12 cellular contexts compared by ENCODE assay signal in genomic region chr7:45575501-45576248, GRCh38. TPM values are rescaled to one million over a fixed set of nuclear protein-coding genes. Genes with fewer than 3 reads are reported as not detected.
A peak's percentile ranks its signal among the peaks of the same experiment; 100 is the strongest.
DNase-seq lines count a peak whose midpoint lies in the region; ATAC-seq and TF ChIP-seq lines count a peak whose summit lies in the region.
"Had no signal": no experiment of that assay in that cellular context is flagged by ENCODE, and none has a peak within 500 bp of the region (broad histone marks: within the 10 kb centered on the region; RNA-seq: fewer than 3 reads in every experiment).

No MANE protein-coding gene starts in this region.

- intact Hi-C loops in esophagus muscularis mucosa (cut with DNase I) = no loop called here

- peaks cover 22 to 31% (median 28%) of the 10 kb centered on the region in 11 experiments for H3K27me3 ChIP-seq in BLaER1 treated with 17β-estradiol and CSF1 and Interleukin-3, amounts not matched to agents 10 nM and 100 nM
- H3K27me3 ChIP-seq in HAP-1 (ENCODE audit: low read depth) (peaks cover 20% of the 10 kb centered on the region), esophagus muscularis mucosa (peaks cover 0 to 62% (median 10%) of the 10 kb centered on the region in 4 donors), neuron (ENCODE audit: insufficient read depth, low read length) (peaks cover 34% of the 10 kb centered on the region)

- TF ChIP-seq CTCF in esophagus muscularis mucosa (IDR thresholded peaks at IDR 0.05) = no peak

- ATAC-seq in HG03095 (IDR thresholded peaks at IDR 0.05; ENCODE audit: unreplicated experiment) = no peak
- ATAC-seq in HG03135 (IDR thresholded peaks at IDR 0.05; ENCODE audit: unreplicated experiment) = no peak

- H3K36me3 ChIP-seq in BLaER1 treated with 17β-estradiol and CSF1 and Interleukin-3, amounts not matched to agents 10 nM and 100 nM = no peaks in the 10 kb centered on the region
- H3K36me3 ChIP-seq in HAP-1 (replicated peaks) = no peaks in the 10 kb centered on the region
- no peaks in the 10 kb centered on the region for H3K36me3 ChIP-seq in esophagus muscularis mucosa
- H3K36me3 ChIP-seq in neuron (ENCODE audit: insufficient read depth, low read length) = no peaks in the 10 kb centered on the region

- WGBS in esophagus muscularis mucosa = 24% methylated on average over 14 of the region's 36 CpGs

- H2AFZ ChIP-seq in neuron (ENCODE audit: low read depth, low read length) = no peak overlapping the region

- no peaks in the 10 kb centered on the region; a peak in 2 of 22 replicates for H4K20me1 ChIP-seq in BLaER1 treated with 17β-estradiol and CSF1 and Interleukin-3, amounts not matched to agents 10 nM and 100 nM

- peak overlapping the region in 2 of 11 experiments; percentile 76 to 77; a peak in 2 of 22 replicates for H3K9ac ChIP-seq in BLaER1 treated with 17β-estradiol and CSF1 and Interleukin-3, amounts not matched to agents 10 nM and 100 nM

- H3K4me1 ChIP-seq in BLaER1 treated with 17β-estradiol and CSF1 and Interleukin-3, amounts not matched to agents 10 nM and 100 nM = peaks cover 4 to 30% (median 11%) of the 10 kb centered on the region in 10 experiments
- H3K4me1 ChIP-seq in HAP-1 = no peaks in the 10 kb centered on the region
- peaks cover 11 to 24% (median 22%) of the 10 kb centered on the region in 4 donors for H3K4me1 ChIP-seq in esophagus muscularis mucosa
- H3K4me1 ChIP-seq in neuron (ENCODE audit: insufficient read depth, low read length) = peaks cover 18% of the 10 kb centered on the region

- in situ Hi-C loops in HAP-1 (cut with MboI; ENCODE audit: low sequenced_read_pairs) = no loop called here

- H3K4me3 ChIP-seq in BLaER1 treated with 17β-estradiol and CSF1 and Interleukin-3, amounts not matched to agents 10 nM and 100 nM = peak overlapping the region; percentile 53 to 72 (median 64); a peak in 13 of 20 replicates
- peak overlapping the region; percentile 31; the same call in 1 of the 2 replicates for H3K4me3 ChIP-seq in HAP-1
- peak overlapping the region; percentile 55 to 67 (median 60) for H3K4me3 ChIP-seq in esophagus muscularis mucosa
- peak overlapping the region; percentile 74 for H3K4me3 ChIP-seq in neuron (ENCODE audit: low read length)

- no peak for TF ChIP-seq EP300 in esophagus muscularis mucosa (IDR thresholded peaks at IDR 0.05)

- peaks cover 0 to 22% (median 12%) of the 10 kb centered on the region in 11 experiments; a peak in 11 of 22 replicates for H3K9me3 ChIP-seq in BLaER1 treated with 17β-estradiol and CSF1 and Interleukin-3, amounts not matched to agents 10 nM and 100 nM (replicated peaks in 1 of 11)
- H3K9me3 ChIP-seq in HAP-1 (no peaks in the 10 kb centered on the region), esophagus muscularis mucosa (no peaks in the 10 kb centered on the region), neuron (ENCODE audit: low read length) (no peaks in the 10 kb centered on the region)

- DNase-seq in HAP-1 (ENCODE audit: low spot score in 2 of 2) = no peak
- no peak for DNase-seq in esophagus muscularis mucosa (ENCODE audit: extremely low spot score)
- no peak for DNase-seq in KG1 (lab: John Stamatoyannopoulos, UW)
- no peak for DNase-seq in hippocampal formation (lab: John Stamatoyannopoulos, UW)
- DNase-seq: activated naive CD8-positive, alpha-beta T cell treated with anti-CD3 and anti-CD28 coated beads for 36 hours; erythroblast; HCEC 1CT; T1000 had no signal

- H3K27ac ChIP-seq in BLaER1 treated with 17β-estradiol and CSF1 and Interleukin-3, amounts not matched to agents 10 nM and 100 nM = no peak overlapping the region
- no peak overlapping the region for H3K27ac ChIP-seq in esophagus muscularis mucosa (replicated peaks in 1 of 4)

- peak overlapping the region; percentile 84 to 92 (median 89) for H3K4me2 ChIP-seq in BLaER1 treated with 17β-estradiol and CSF1 and Interleukin-3, amounts not matched to agents 10 nM and 100 nM

- TF ChIP-seq POLR2A in esophagus muscularis mucosa (IDR thresholded peaks at IDR 0.05; ENCODE audit: low read depth) = no peak

RNA-seq across cellular contexts. Expression of gene ADCY1, which starts 1.5 kb away (rescaled TPM):
- total RNA-seq in esophagus muscularis mucosa = 1 to 10 TPM in 3 of 4 donors, under 1 TPM in 1; 0.42 to 2.1 (median 1.2) TPM
